Comparison of ENCODE assay signal across 8 cellular contexts in genomic region chrX:11100281-11101035, GRCh38. TPM values are rescaled to one million over a fixed set of nuclear protein-coding genes. Genes with fewer than 3 reads are reported as not detected.
DNase-seq lines count a peak whose midpoint lies in the region; ATAC-seq lines count a peak whose summit lies in the region.

No MANE protein-coding gene starts in this region.

- no peaks in the 10 kb centered on the region for H3K9me3 ChIP-seq in T-helper 17 cell (ENCODE audit: control insufficient read depth, low read length, poor library complexity, severe bottlenecking)

- no peaks in the 10 kb centered on the region for H3K27me3 Mint-ChIP-seq in T-helper 17 cell

- no peaks in the 10 kb centered on the region for H3K36me3 Mint-ChIP-seq in T-helper 17 cell (ENCODE audit: low read depth)

- H3K4me1 Mint-ChIP-seq in T-helper 17 cell: no peaks in the 10 kb centered on the region

- ATAC-seq in T-helper 17 cell: no peak

- H3K4me3 Mint-ChIP-seq in T-helper 17 cell: no peak overlapping the region

- no peak overlapping the region for H3K27ac Mint-ChIP-seq in T-helper 17 cell

- DNase-seq in NCI-H1694 treated with DMSO at 0.1 percent for 48 hours (lab: John Stamatoyannopoulos, UW) (peak; percentile 16), NCI-H1694 (lab: John Stamatoyannopoulos, UW) (no peak), NCI-H460 (ENCODE audit: extremely low read depth, low read depth) (peak; percentile 47), dermis blood vessel endothelial cell (peak; percentile 70), mucosa of gallbladder (ENCODE audit: low spot score) (peak; percentile 39), T-helper 17 cell (no peak)
- no peak for DNase-seq in stimulated activated CD4-positive, alpha-beta T cell treated with anti-CD3 and anti-CD28 coated beads, Interleukin-15, amount 100 ng/mL, for 24 hours
- no peak for DNase-seq in activated T-cell treated with anti-CD3 and anti-CD28 coated beads, Interleukin-2, amount 50 U/mL, for 48 hours

RNA-seq across cellular contexts. Expression of gene HCCS, which starts 10.7 kb away (rescaled TPM):
- 39.1 and 47.4 TPM in 2 replicates for total RNA-seq in NCI-H460 (2014; rRNA removed; shearing (Covaris generic))
- polyA plus RNA-seq in NCI-H460 (2014; cell fraction: nucleus; rRNA removed): 22.6 and 24.6 TPM in 2 replicates
- 17.2 and 21.9 TPM in 2 replicates for total RNA-seq in dermis blood vessel endothelial cell
- 24.9 TPM for total RNA-seq in mucosa of gallbladder
- total RNA-seq in T-helper 17 cell: 1 to 10 TPM; 7.1 to 7.6 TPM

Comparison
In these comparisons a context has a peak if more than half of its experiments do, and no peak if none do; other contexts are left out.
1. DNase-seq: peak in NCI-H1694 treated with DMSO at 0.1 percent for 48 hours (single experiment), NCI-H460 (single experiment), dermis blood vessel endothelial cell (single experiment) and mucosa of gallbladder (single experiment); none in NCI-H1694 (single experiment), stimulated activated CD4-positive, alpha-beta T cell treated with anti-CD3 and anti-CD28 coated beads, Interleukin-15, amount 100 ng/mL, for 24 hours (single experiment), T-helper 17 cell (0 of 3) and activated T-cell treated with anti-CD3 and anti-CD28 coated beads, Interleukin-2, amount 50 U/mL, for 48 hours (0 of 2).